In genomic region chr3:122680381-122681293, GRCh38 we compare ENCODE assay signal across 8 cellular contexts. TPM values are rescaled to one million over a fixed set of nuclear protein-coding genes. Genes with fewer than 3 reads are reported as not detected.
DNase-seq lines count a peak whose midpoint lies in the region; TF ChIP-seq lines count a peak whose summit lies in the region.

TSS of gene PARP14 (plus strand) at chr3:122680839. CDS start at chr3:122680884, 45 bp downstream.

- H3K18ac ChIP-seq in H9 (ENCODE audit: insufficient read length, low read depth, low read length): peak within 1 kb of the TSS; percentile 90

- H3K9ac ChIP-seq in H9 (ENCODE audit: extremely low read depth, insufficient read length, low read length): peak within 1 kb of the TSS; percentile 56
- H3K9ac ChIP-seq in colonic mucosa (ENCODE audit: low read depth in 2 of 2, low read length in 2 of 2): peak within 1 kb of the TSS; percentile 84 to 87

- H2BK12ac ChIP-seq in H9 (ENCODE audit: insufficient read length, low read depth, low read length): no peak within 1 kb of the TSS

- H3K27ac Mint-ChIP-seq in H9: peak within 1 kb of the TSS in 2 of 3 experiments; percentile 71 to 85; a peak in 2 of 7 replicates
- H3K27ac Mint-ChIP-seq in activated CD4-positive, alpha-beta T cell treated with anti-CD3 and anti-CD28 coated beads, Interleukin-2, amount 10 ng/mL, durations not matched to agents 24 days and 14 days: peak within 1 kb of the TSS; percentile 98

- no peak within 1 kb of the TSS for H2BK15ac ChIP-seq in H9 (ENCODE audit: low read depth, low read length)

- POLR2A ChIA-PET in HEK293T (lab: Yijun Ruan, JAX): no interaction called here

- peak within 1 kb of the TSS; percentile 76 to 83 for H3K4me3 Mint-ChIP-seq in H9
- H3K4me3 Mint-ChIP-seq in activated CD4-positive, alpha-beta T cell treated with anti-CD3 and anti-CD28 coated beads, Interleukin-2, amount 10 ng/mL, durations not matched to agents 24 days and 14 days: peak within 1 kb of the TSS; percentile 99

- H3K4me2 ChIP-seq in H9 (ENCODE audit: insufficient read depth, insufficient read length, low read length): peak within 1 kb of the TSS; percentile 52

- H3K56ac ChIP-seq in H9 (ENCODE audit: insufficient read length, low read depth, low read length): no peak within 1 kb of the TSS

- H3K27ac ChIP-seq in H9 (ENCODE audit: insufficient read length, low read depth, low read length) (no peak within 1 kb of the TSS), colonic mucosa (peak within 1 kb of the TSS; percentile 94), layer of hippocampus (ENCODE audit: low read depth, low read length) (peak within 1 kb of the TSS; percentile 67)

- no peak for TF ChIP-seq CTCF in H9 (conservative IDR thresholded peaks at IDR 0.05)
- no peak for TF ChIP-seq CTCF in colonic mucosa (IDR thresholded peaks at IDR 0.05)

- H3K4me1 ChIP-seq in H9 (ENCODE audit: insufficient read depth, low read length): peaks cover 7% of the 10 kb centered on the region; the same call in 1 of the 2 replicates
- H3K4me1 ChIP-seq in colonic mucosa: peaks cover 7% of the 10 kb centered on the region

- H3K23me2 ChIP-seq in H9 (ENCODE audit: insufficient read length, low read depth, low read length, poor library complexity, severe bottlenecking): peaks cover 17% of the 10 kb centered on the region

- CTCF ChIA-PET in HEK293T (lab: Yijun Ruan, JAX): interaction anchor here (2.0 kb wide), 1 partner anchor 12 kb away, joined by 10 read pairs; no protein-coding TSS in a partner anchor

- WGBS in H9 (ENCODE audit: extremely low coverage, insufficient read length, low lambda C conversion rate): no CpG with 5 or more reads among the region's 66 CpGs

- no peaks in the 10 kb centered on the region for H3K79me2 ChIP-seq in H9 (ENCODE audit: insufficient read depth, low read length)

- H3K23ac ChIP-seq in H9 (ENCODE audit: insufficient read length, low read depth, low read length): no peak within 1 kb of the TSS

- no peaks in the 10 kb centered on the region for H3K79me1 ChIP-seq in H9 (ENCODE audit: insufficient read depth, low read depth, low read length, poor library complexity, severe bottlenecking)

- H3K14ac ChIP-seq in H9 (ENCODE audit: insufficient read depth, low read length): peak within 1 kb of the TSS; percentile 96

- no peaks in the 10 kb centered on the region for H3K36me3 ChIP-seq in colonic mucosa

- peaks cover 0 to 8% (median 2%) of the 10 kb centered on the region in 3 experiments; a peak in 5 of 7 replicates for H3K36me3 Mint-ChIP-seq in H9 (ENCODE audit: insufficient read depth in 1 of 3, low read depth in 3 of 3)
- peaks cover 31% of the 10 kb centered on the region for H3K36me3 Mint-ChIP-seq in activated CD4-positive, alpha-beta T cell treated with anti-CD3 and anti-CD28 coated beads, Interleukin-2, amount 10 ng/mL, durations not matched to agents 24 days and 14 days (ENCODE audit: low read depth)

- H2BK120ac ChIP-seq in H9 (ENCODE audit: low read depth, low read length, poor library complexity, severe bottlenecking): no peak within 1 kb of the TSS

- no peaks in the 10 kb centered on the region for H4K20me1 ChIP-seq in H9 (ENCODE audit: control insufficient read depth, insufficient read depth, insufficient read length)

- no peak within 1 kb of the TSS for H3T11ph ChIP-seq in H9 (ENCODE audit: low read length)

- peaks cover 5% of the 10 kb centered on the region; the same call in 1 of the 2 replicates for H3K27me3 Mint-ChIP-seq in H9 (ENCODE audit: low read depth)
- H3K27me3 Mint-ChIP-seq in activated CD4-positive, alpha-beta T cell treated with anti-CD3 and anti-CD28 coated beads, Interleukin-2, amount 10 ng/mL, durations not matched to agents 24 days and 14 days: no peaks in the 10 kb centered on the region

- H4K8ac ChIP-seq in H9 (replicated peaks; ENCODE audit: insufficient read length, low read depth, low read length): no peak within 1 kb of the TSS

- DNase-seq in EL (peak; percentile 86), H9 (peak; percentile 67), NCI-H2107 (lab: John Stamatoyannopoulos, UW) (peak; percentile 73), colonic mucosa (peak; percentile 84), HEK293T (ENCODE audit: extremely low spot score) (no peak)
- DNase-seq in activated CD4-positive, alpha-beta T cell treated with anti-CD3 and anti-CD28 coated beads, Interleukin-2, amount 10 ng/mL, durations not matched to agents 24 days and 14 days: peak; percentile 94
- peak; percentile 49 to 50 for DNase-seq in stimulated activated CD4-positive, alpha-beta T cell treated with anti-CD3 and anti-CD28 coated beads, Interleukin-1b, Interleukin-23, amount 100 ng/mL, for 4 hours (ENCODE audit: low read depth in 2 of 2)

- peak within 1 kb of the TSS; percentile 59 for H2AFZ ChIP-seq in H9 (ENCODE audit: low read length)

- intact Hi-C loops in activated CD4-positive, alpha-beta T cell treated with anti-CD3 and anti-CD28 coated beads, Interleukin-2, amount 10 ng/mL, durations not matched to agents 24 days and 14 days (cut with micrococcal nuclease): loop anchor here (1.0 to 2.0 kb wide), 3 partner anchors 70 to 296 kb away; partner anchors contain the start of genes FAM162A and WDR5B
- intact Hi-C loops in colonic mucosa (cut with DNase I): loop anchor here (10.0 kb wide), 1 partner anchor 226 kb away; no protein-coding TSS in a partner anchor

- no peak within 1 kb of the TSS; the same call in 1 of the 2 replicates for H3K4ac ChIP-seq in H9 (ENCODE audit: low read depth, low read length)

- H2BK5ac ChIP-seq in H9 (ENCODE audit: insufficient read length, low read length): no peak within 1 kb of the TSS

- H3K4me1 Mint-ChIP-seq in H9: peaks cover 22 to 23% of the 10 kb centered on the region in 2 experiments
- H3K4me1 Mint-ChIP-seq in activated CD4-positive, alpha-beta T cell treated with anti-CD3 and anti-CD28 coated beads, Interleukin-2, amount 10 ng/mL, durations not matched to agents 24 days and 14 days: peaks cover 61% of the 10 kb centered on the region

- H3K9me3 Mint-ChIP-seq in H9: peaks cover 3 to 4% of the 10 kb centered on the region in 2 experiments; a peak in 4 of 5 replicates
- no peaks in the 10 kb centered on the region for H3K9me3 Mint-ChIP-seq in activated CD4-positive, alpha-beta T cell treated with anti-CD3 and anti-CD28 coated beads, Interleukin-2, amount 10 ng/mL, durations not matched to agents 24 days and 14 days

- no peaks in the 10 kb centered on the region for H3K27me3 ChIP-seq in H9 (ENCODE audit: insufficient read depth, low read length)
- H3K27me3 ChIP-seq in colonic mucosa: no peaks in the 10 kb centered on the region
- H3K27me3 ChIP-seq in layer of hippocampus (ENCODE audit: control insufficient read depth, insufficient read depth, low read length): no peaks in the 10 kb centered on the region

- H3K9me3 ChIP-seq in H9 (ENCODE audit: control insufficient read depth, low read depth, low read length) (no peaks in the 10 kb centered on the region), colonic mucosa (no peaks in the 10 kb centered on the region)

- H2AK5ac ChIP-seq in H9 (ENCODE audit: insufficient read length, low read length): no peak within 1 kb of the TSS

- H2BK20ac ChIP-seq in H9 (ENCODE audit: low read depth, low read length, poor library complexity, severe bottlenecking): no peak within 1 kb of the TSS

- no peak within 1 kb of the TSS for H4K5ac ChIP-seq in H9 (ENCODE audit: insufficient read length, low read depth, low read length)

- H3K4me3 ChIP-seq in colonic mucosa: peak within 1 kb of the TSS; percentile 84

- no peak within 1 kb of the TSS for H4K91ac ChIP-seq in H9 (ENCODE audit: insufficient read length, low read depth, low read length)

TF ChIP-seq in HEK293T, 16 proteins besides CTCF, POLR2A, EP300 and RAD21:
- TF ChIP-seq FOXM1 (IDR thresholded peaks at IDR 0.05; ENCODE audit: borderline replicate concordance) (no peak), ARNT (IDR thresholded peaks at IDR 0.05) (no peak), NFRKB (IDR thresholded peaks at IDR 0.05) (no peak), FOXK2 (IDR thresholded peaks at IDR 0.05) (no peak), TARDBP (IDR thresholded peaks at IDR 0.05) (no peak), PKNOX1 (IDR thresholded peaks at IDR 0.05) (no peak), ELF4 (IDR thresholded peaks at IDR 0.05) (no peak), LEF1 (IDR thresholded peaks at IDR 0.05; ENCODE audit: borderline replicate concordance) (no peak), ZNF384 (IDR thresholded peaks at IDR 0.05) (no peak), HDGF (IDR thresholded peaks at IDR 0.05; ENCODE audit: borderline replicate concordance) (no peak), SUZ12 (IDR thresholded peaks at IDR 0.05) (no peak), L3MBTL2 (conservative IDR thresholded peaks at IDR 0.05) (no peak), CTBP1 (IDR thresholded peaks at IDR 0.05; ENCODE audit: borderline replicate concordance) (no peak), SP1 (IDR thresholded peaks at IDR 0.05) (no peak), FOXA1 (IDR thresholded peaks at IDR 0.05) (no peak), BHLHE40 (IDR thresholded peaks at IDR 0.05; ENCODE audit: borderline replicate concordance) (no peak)

RNA-seq across cellular contexts. Expression of gene PARP14, which starts in this region (rescaled TPM):
- total RNA-seq in H9 (2021) (16.4 and 17.4 TPM in 2 replicates), colonic mucosa (10 to 100 TPM; 22.8 to 35.9 TPM)
- total RNA-seq in activated CD4-positive, alpha-beta T cell treated with anti-CD3 and anti-CD28 coated beads, Interleukin-2, amount 10 ng/mL, durations not matched to agents 24 days and 14 days: 64.6 and 65.6 TPM in 2 replicates
